In the genomic region with DNA sequence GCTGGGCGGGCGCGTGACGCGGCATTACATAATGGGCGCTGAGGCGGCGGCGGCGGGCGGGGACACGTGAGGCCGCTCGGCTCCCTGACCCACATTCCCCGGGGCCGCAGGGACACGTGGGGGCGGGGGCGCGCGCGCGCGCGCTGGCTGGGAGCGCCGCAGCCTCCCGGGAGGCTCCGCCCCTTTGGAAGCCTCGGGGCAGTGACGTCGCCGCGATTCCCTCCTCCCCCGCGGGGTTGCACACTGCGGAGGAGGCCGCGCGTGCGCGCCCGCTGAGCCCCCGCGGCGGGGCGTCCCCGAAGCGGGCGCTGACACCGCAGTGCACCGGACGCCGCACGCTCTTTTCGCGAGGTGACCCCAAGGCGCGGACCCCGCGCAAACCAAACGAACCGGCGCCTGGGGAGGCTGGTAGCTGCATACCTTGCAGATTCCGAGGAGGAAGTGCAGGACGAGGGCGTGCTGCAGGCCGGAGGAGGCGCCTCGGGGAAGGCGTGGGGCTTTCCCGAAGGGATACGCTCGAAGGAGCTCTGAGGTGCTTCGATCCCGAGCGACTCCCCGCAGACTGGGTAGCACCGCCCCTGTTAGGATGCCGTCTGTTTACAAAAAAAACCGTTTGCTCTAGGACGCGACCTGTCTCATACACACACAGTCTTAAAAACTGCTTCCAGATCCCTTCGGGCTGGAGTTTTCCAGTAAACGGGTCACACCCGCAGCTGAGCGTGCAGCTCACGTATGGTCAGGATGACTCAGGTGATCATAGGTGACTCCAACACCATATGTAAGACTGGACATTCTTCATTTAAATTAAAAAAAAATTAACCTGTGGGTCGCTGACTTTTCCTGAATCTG, we compare ENCODE assay signal across 8 cellular contexts. TPM values are rescaled to one million over a fixed set of nuclear protein-coding genes. Genes with fewer than 3 reads are reported as not detected.
DNase-seq lines count a peak whose midpoint lies in the region; ATAC-seq and TF ChIP-seq lines count a peak whose summit lies in the region.

No MANE protein-coding gene starts in this region.

- peaks cover 21% of the 10 kb centered on the region for H3K4me1 Mint-ChIP-seq in Caco-2 (ENCODE audit: low read depth, unreplicated experiment)

- peak overlapping the region in 1 of 2 experiments; percentile 29 for H2BK12ac ChIP-seq in mesenchymal stem cell (ENCODE audit: low read length in 2 of 2)

- H3K9me3 ChIP-seq in Caco-2, result no peaks in the 10 kb centered on the region
- H3K9me3 ChIP-seq in effector memory CD4-positive, alpha-beta T cell (ENCODE audit: control insufficient read depth, low read length), result no peaks in the 10 kb centered on the region
- H3K9me3 ChIP-seq in mesenchymal stem cell (ENCODE audit: control insufficient read depth, low read length), result no peaks in the 10 kb centered on the region

- H3K4me3 ChIP-seq in Caco-2 (ENCODE audit: low read depth, low read length), result peak overlapping the region; percentile 94
- H3K4me3 ChIP-seq in effector memory CD4-positive, alpha-beta T cell (ENCODE audit: insufficient read depth, low read depth, low read length, poor library complexity, severe bottlenecking), result peak overlapping the region; percentile 57
- H3K4me3 ChIP-seq in mesenchymal stem cell (ENCODE audit: insufficient read depth in 1 of 2, low read depth in 1 of 2, low read length in 2 of 2), result peak overlapping the region; percentile 91 to 94

- H3K36me3 Mint-ChIP-seq in Caco-2 (ENCODE audit: insufficient read depth, unreplicated experiment), result peaks cover 28% of the 10 kb centered on the region

- POLR2A ChIA-PET in Caco-2 (lab: Charles Lee), result interaction anchor here (0.8 to 1.0 kb wide), 2 partner anchors 28 to 29 kb away, joined by 4 to 18 read pairs; a partner anchor contains a TSS

- no peaks in the 10 kb centered on the region for H3K9me3 Mint-ChIP-seq in Caco-2 (ENCODE audit: unreplicated experiment)

- peak overlapping the region in 1 of 2 experiments; percentile 18 for H3K14ac ChIP-seq in mesenchymal stem cell (ENCODE audit: low read length in 2 of 2)

- H3K27me3 ChIP-seq in Caco-2 (replicated peaks; ENCODE audit: control insufficient read depth, insufficient read depth, low read length), result no peaks in the 10 kb centered on the region
- H3K27me3 ChIP-seq in effector memory CD4-positive, alpha-beta T cell (replicated peaks; ENCODE audit: control insufficient read depth, insufficient read depth, low read length, poor library complexity, severe bottlenecking), result no peaks in the 10 kb centered on the region
- no peaks in the 10 kb centered on the region for H3K27me3 ChIP-seq in mesenchymal stem cell (ENCODE audit: control insufficient read depth in 1 of 2, insufficient read depth in 1 of 2, low read length in 2 of 2)

- no peak overlapping the region for H4K8ac ChIP-seq in mesenchymal stem cell (ENCODE audit: low read length)

- H2BK5ac ChIP-seq in mesenchymal stem cell (ENCODE audit: low read depth, low read length, poor library complexity, severe bottlenecking), result no peak overlapping the region

- peak overlapping the region; percentile 93 for H3K4me2 ChIP-seq in mesenchymal stem cell (ENCODE audit: low read length, poor library complexity, severe bottlenecking)

- DNase-seq in Caco-2 (peak; percentile 96 to 98), HT-29 (ENCODE audit: low spot score) (peak; percentile 88), NK-92 (lab: John Stamatoyannopoulos, UW; ENCODE audit: unreplicated experiment) (peak; percentile 59), mesenchymal stem cell (peak; percentile 95)
- DNase-seq in activated CD8-positive, alpha-beta memory T cell treated with anti-CD3 and anti-CD28 coated beads for 4 hours (ENCODE audit: low read depth in 2 of 2), result peak; percentile 96 to 98
- DNase-seq in effector memory CD4-positive, alpha-beta T cell, result peak; percentile 97 to 98 (median 98)
- peak; percentile 97 for DNase-seq in stimulated activated CD8-positive, alpha-beta memory T cell treated with anti-CD3 and anti-CD28 coated beads, Interleukin-12 subunit alpha, Interleukin-12 subunit beta, amount 100 ng/mL, for 24 hours (ENCODE audit: extremely low read depth)

- peak overlapping the region in 1 of 2 experiments; percentile 81 for H3K4ac ChIP-seq in mesenchymal stem cell (ENCODE audit: low read depth in 1 of 2, low read length in 2 of 2)

- H2AK5ac ChIP-seq in mesenchymal stem cell (ENCODE audit: low read length, severe bottlenecking), result no peak overlapping the region

- H3K27ac ChIP-seq in effector memory CD4-positive, alpha-beta T cell (ENCODE audit: insufficient read depth, low read length, poor library complexity, severe bottlenecking), result peak overlapping the region; percentile 87
- peak overlapping the region; percentile 74 for H3K27ac ChIP-seq in mesenchymal stem cell (ENCODE audit: low read length, poor library complexity, severe bottlenecking)

- H3K79me1 ChIP-seq in mesenchymal stem cell (replicated peaks; ENCODE audit: low read length, poor library complexity, severe bottlenecking), result peaks cover 8% of the 10 kb centered on the region

- no TSS peak for BruUV-seq in Caco-2 (replicated peaks; lab: Mats Ljungman, UMichigan)

- no peak for TF ChIP-seq CTCF in Caco-2 (IDR thresholded peaks at IDR 0.05; ENCODE audit: insufficient read depth in 1 of 2, low read depth in 1 of 2, low read length in 1 of 2, severe bottlenecking in 1 of 2, unreplicated experiment in 1 of 2)

- H4K91ac ChIP-seq in mesenchymal stem cell (ENCODE audit: low read length), result peak overlapping the region; percentile 59

- H3K18ac ChIP-seq in mesenchymal stem cell (ENCODE audit: low read depth in 1 of 2, low read length in 2 of 2), result peak overlapping the region; percentile 52 to 96

- H3K27me3 Mint-ChIP-seq in Caco-2 (ENCODE audit: insufficient read depth, unreplicated experiment), result no peaks in the 10 kb centered on the region

- H2BK15ac ChIP-seq in mesenchymal stem cell (ENCODE audit: low read depth, poor library complexity, severe bottlenecking), result no peak overlapping the region

- CTCF ChIA-PET in Caco-2 (lab: Charles Lee), result no interaction called here

- H3K27ac Mint-ChIP-seq in Caco-2 (ENCODE audit: unreplicated experiment), result peak overlapping the region; percentile 95

- H3K23ac ChIP-seq in mesenchymal stem cell (ENCODE audit: low read length in 2 of 2), result no peak overlapping the region

- H3K9ac ChIP-seq in mesenchymal stem cell (ENCODE audit: low read length), result peak overlapping the region; percentile 97

- intact Hi-C loops in Caco-2 (cut with micrococcal nuclease; ENCODE audit: unreplicated experiment), result loop anchor here (1.0 to 10.0 kb wide), 3 partner anchors 29 to 509 kb away; a partner anchor contains a TSS

- peak overlapping the region; percentile 59 for H2AFZ ChIP-seq in mesenchymal stem cell (ENCODE audit: low read depth, low read length)

- H2BK120ac ChIP-seq in mesenchymal stem cell (ENCODE audit: low read depth, low read length), result peak overlapping the region; percentile 30

- under 1% methylated on average over 73 of the region's 89 CpGs for WGBS in mesenchymal stem cell

- ATAC-seq in GM21367 (IDR thresholded peaks at IDR 0.05; ENCODE audit: unreplicated experiment), result peak; percentile 61

- H3K4me1 ChIP-seq in Caco-2 (peaks cover 27% of the 10 kb centered on the region), mesenchymal stem cell (ENCODE audit: control insufficient read depth, insufficient read depth, low read depth, low read length) (peaks cover 3% of the 10 kb centered on the region)
- peaks cover 29% of the 10 kb centered on the region for H3K4me1 ChIP-seq in effector memory CD4-positive, alpha-beta T cell (ENCODE audit: control insufficient read depth, insufficient read depth, low read length, poor library complexity, severe bottlenecking)

- H3K36me3 ChIP-seq in Caco-2 (ENCODE audit: control insufficient read depth, insufficient read depth, low read length) (no peaks in the 10 kb centered on the region), mesenchymal stem cell (ENCODE audit: control insufficient read depth in 1 of 2, insufficient read depth in 2 of 2, low read depth in 1 of 2, low read length in 2 of 2) (no peaks in the 10 kb centered on the region)
- H3K36me3 ChIP-seq in effector memory CD4-positive, alpha-beta T cell (ENCODE audit: control insufficient read depth, insufficient read depth, low read length), result no peaks in the 10 kb centered on the region

- H3K4me3 Mint-ChIP-seq in Caco-2 (ENCODE audit: unreplicated experiment), result peak overlapping the region; percentile 94

RNA-seq across cellular contexts. Expression of a gene that starts 1.0 kb away (rescaled TPM):
- 22.8 and 23.9 TPM in 2 replicates for total RNA-seq in Caco-2 (2022)
- total RNA-seq in HT-29 (2014; rRNA removed; shearing (Covaris generic)), result 10.9 and 12.9 TPM in 2 replicates
- polyA plus RNA-seq in mesenchymal stem cell (2013, experiment 1 of 2), result 11.5 TPM
- 12.7 TPM for polyA plus RNA-seq in mesenchymal stem cell (2013, experiment 2 of 2)

RNA-seq across cellular contexts. Expression of a gene that starts 29.2 kb away (rescaled TPM):
- total RNA-seq in Caco-2 (2022), result 1,611 and 1,698 TPM in 2 replicates
- 1,130 and 1,186 TPM in 2 replicates for total RNA-seq in HT-29 (2014; rRNA removed; shearing (Covaris generic))
- 2,527 TPM for polyA plus RNA-seq in mesenchymal stem cell (2013, experiment 1 of 2)
- 2,464 TPM for polyA plus RNA-seq in mesenchymal stem cell (2013, experiment 2 of 2)

RNA-seq across cellular contexts. Expression of a gene that starts 29.3 kb away (rescaled TPM):
- total RNA-seq in Caco-2 (2022), result 6.6 and 6.8 TPM in 2 replicates
- total RNA-seq in HT-29 (2014; rRNA removed; shearing (Covaris generic)), result 1.2 and 2.2 TPM in 2 replicates
- polyA plus RNA-seq in mesenchymal stem cell (2013, experiment 1 of 2), result 6.8 TPM
- polyA plus RNA-seq in mesenchymal stem cell (2013, experiment 2 of 2), result 7.0 TPM

Comparison
In these comparisons a context has a peak if more than half of its experiments do, and no peak if none do; other contexts are left out.
1. Peak in every context shown above with its lines: DNase-seq, ATAC-seq, H3K4me3 ChIP-seq and H3K27ac ChIP-seq.